In the genomic region with DNA sequence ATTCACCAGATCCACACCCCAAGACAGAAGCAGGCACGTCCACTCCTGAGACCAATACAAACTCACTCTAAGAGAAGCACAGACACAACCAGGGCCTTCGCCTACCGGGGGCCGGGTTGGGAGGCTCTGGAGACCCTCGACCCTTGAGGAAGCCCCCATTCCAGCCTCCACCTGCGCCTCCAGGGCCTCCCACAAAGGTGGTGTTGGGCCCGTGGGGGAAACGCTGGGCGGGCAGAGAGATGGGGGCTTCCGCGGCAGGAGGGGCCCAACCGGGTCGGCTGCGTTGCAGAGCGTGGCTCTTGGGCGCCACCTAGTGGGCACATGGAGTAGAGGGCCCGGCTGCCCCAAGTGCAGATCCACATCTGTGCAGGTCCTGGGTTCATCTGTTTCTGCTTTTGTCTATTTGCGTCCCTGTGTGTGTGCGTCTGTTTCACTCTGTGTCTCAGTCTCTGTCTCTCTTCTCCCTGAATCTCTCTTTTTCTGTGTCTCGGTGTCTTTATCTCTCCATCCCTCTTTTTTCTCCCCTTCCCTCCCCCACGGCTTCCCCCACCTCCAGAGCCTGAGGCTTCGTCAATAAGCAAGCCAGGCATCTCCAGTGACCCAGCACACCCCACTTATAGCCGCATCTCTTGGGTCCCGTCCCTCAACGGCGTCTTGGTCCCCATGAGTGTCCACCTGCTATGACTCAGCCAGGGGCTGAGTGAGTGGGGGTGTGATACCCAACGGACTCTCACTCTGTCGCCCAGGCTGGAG, we compare ENCODE assay signal across 8 cellular contexts. TPM values are rescaled to one million over a fixed set of nuclear protein-coding genes. Genes with fewer than 3 reads are reported as not detected.
DNase-seq lines count a peak whose midpoint lies in the region; ATAC-seq and TF ChIP-seq lines count a peak whose summit lies in the region.

No MANE protein-coding gene starts in this region.

- H4K91ac ChIP-seq in trophoblast cell (ENCODE audit: low read depth, low read length), result no peak overlapping the region

- H3K4ac ChIP-seq in trophoblast cell (ENCODE audit: low read depth, low read length), result no peak overlapping the region

- H3K9ac ChIP-seq in HUES6 (ENCODE audit: low read length) (peak overlapping the region; percentile 3), trophoblast cell (ENCODE audit: low read length) (no peak overlapping the region)

- no peak overlapping the region for H3K23ac ChIP-seq in trophoblast cell (ENCODE audit: low read length)

- no peak overlapping the region for H2BK120ac ChIP-seq in trophoblast cell (ENCODE audit: insufficient read depth, low read length, poor library complexity)

- TF ChIP-seq CTCF in gastroesophageal sphincter (IDR thresholded peaks at IDR 0.05) (peak in 3 of 4 experiments; percentile 84 to 99 (median 91)), upper lobe of left lung (IDR thresholded peaks at IDR 0.05) (peak; percentile 83 to 98 (median 92))

- peak overlapping the region; percentile 28 for H3K4me3 ChIP-seq in HUES6 (ENCODE audit: low read depth, low read length)
- H3K4me3 ChIP-seq in SJSA1, result no peak overlapping the region
- H3K4me3 ChIP-seq in gastroesophageal sphincter, result no peak overlapping the region
- no peak overlapping the region for H3K4me3 ChIP-seq in trophoblast cell (ENCODE audit: low read depth, low read length)
- peak overlapping the region in 2 of 4 donors; percentile 22 to 30 for H3K4me3 ChIP-seq in upper lobe of left lung

- no peak overlapping the region for H4K12ac ChIP-seq in trophoblast cell (ENCODE audit: low read depth, low read length)

- H3K9me3 ChIP-seq in HUES6 (ENCODE audit: control insufficient read depth, insufficient read depth, low read depth, low read length) (no peaks in the 10 kb centered on the region), SJSA1 (replicated peaks) (no peaks in the 10 kb centered on the region), gastroesophageal sphincter (no peaks in the 10 kb centered on the region), trophoblast cell (ENCODE audit: insufficient read depth, low read depth, low read length) (no peaks in the 10 kb centered on the region), upper lobe of left lung (no peaks in the 10 kb centered on the region)

- H3K4me2 ChIP-seq in trophoblast cell (ENCODE audit: low read length), result peak overlapping the region; percentile 49

- H4K8ac ChIP-seq in trophoblast cell (ENCODE audit: low read depth, low read length), result peak overlapping the region; percentile 68

- TF ChIP-seq POLR2A in gastroesophageal sphincter (IDR thresholded peaks at IDR 0.05) (no peak), upper lobe of left lung (IDR thresholded peaks at IDR 0.05) (no peak)

- no peak overlapping the region for H2BK12ac ChIP-seq in trophoblast cell (ENCODE audit: low read length)

- no peak overlapping the region for H2AFZ ChIP-seq in trophoblast cell (ENCODE audit: insufficient read depth, low read length, poor library complexity)

- H3K18ac ChIP-seq in trophoblast cell (ENCODE audit: low read length), result no peak overlapping the region

- H3K27ac ChIP-seq in HUES6 (ENCODE audit: low read depth, low read length) (no peak overlapping the region), SJSA1 (no peak overlapping the region), gastroesophageal sphincter (no peak overlapping the region), trophoblast cell (ENCODE audit: low read depth, low read length) (no peak overlapping the region), upper lobe of left lung (no peak overlapping the region)

- ATAC-seq in gastroesophageal sphincter (peak; percentile 66), upper lobe of left lung (ENCODE audit: low FRiP score in 2 of 2) (peak; percentile 87 to 93), HG03108 (IDR thresholded peaks at IDR 0.05; ENCODE audit: unreplicated experiment) (no peak)

- H3K79me2 ChIP-seq in trophoblast cell (ENCODE audit: control insufficient read depth, insufficient read depth, low read length, poor library complexity), result no peaks in the 10 kb centered on the region

- TF ChIP-seq EP300 in gastroesophageal sphincter (IDR thresholded peaks at IDR 0.05) (no peak), upper lobe of left lung (IDR thresholded peaks at IDR 0.05) (no peak)

- 9 to 42% methylated on average over 5 to 13 of the region's 28 CpGs for WGBS in gastroesophageal sphincter (ENCODE audit: low coverage in 1 of 2), 2 donors
- WGBS in trophoblast cell (ENCODE audit: extremely low coverage, insufficient coverage, insufficient read length), result no CpG with 5 or more reads among the region's 28 CpGs
- 27 to 29% methylated on average over 23 to 28 of the region's 28 CpGs for whole genome bisulfite sequencing in upper lobe of left lung, 2 donors

- no peak overlapping the region for H3K14ac ChIP-seq in trophoblast cell (ENCODE audit: low read length)

- H3K79me1 ChIP-seq in trophoblast cell (ENCODE audit: low read length), result peaks cover 1% of the 10 kb centered on the region

- H3K4me1 ChIP-seq in HUES6 (ENCODE audit: control insufficient read depth, insufficient read depth, low read length), result peaks cover 11% of the 10 kb centered on the region; the same call in 1 of the 2 replicates
- H3K4me1 ChIP-seq in SJSA1 (replicated peaks), result peaks cover 33% of the 10 kb centered on the region
- H3K4me1 ChIP-seq in gastroesophageal sphincter, result peaks cover 0 to 8% (median 5%) of the 10 kb centered on the region in 3 donors
- H3K4me1 ChIP-seq in trophoblast cell (ENCODE audit: control insufficient read depth in 1 of 2, insufficient read depth in 2 of 2, low read length in 2 of 2), result peaks cover 0 to 5% of the 10 kb centered on the region in 2 experiments
- peaks cover 2 to 8% (median 5%) of the 10 kb centered on the region in 4 donors for H3K4me1 ChIP-seq in upper lobe of left lung

- DNase-seq in COLO668 (lab: John Stamatoyannopoulos, UW; ENCODE audit: unreplicated experiment) (peak; percentile 79), SJSA1 (ENCODE audit: low read depth in 1 of 2, low spot score in 2 of 2) (peak; percentile 47 to 67), trophoblast cell (peak; percentile 55 to 85), upper lobe of left lung (peak; percentile 59 to 89)
- DNase-seq in activated effector memory CD4-positive, alpha-beta T cell treated with anti-CD3 and anti-CD28 coated beads, Interleukin-2, amount 50 U/mL, for 16 hours, result peak; percentile 90

- H3K36me3 ChIP-seq in HUES6 (ENCODE audit: control insufficient read depth, insufficient read depth, low read length) (no peaks in the 10 kb centered on the region), SJSA1 (peaks cover 8% of the 10 kb centered on the region; the same call in 1 of the 2 replicates), gastroesophageal sphincter (peaks cover 0 to 25% of the 10 kb centered on the region in 2 donors), trophoblast cell (ENCODE audit: control insufficient read depth in 1 of 2, insufficient read depth in 2 of 2, low read length in 2 of 2) (peaks cover 5 to 7% of the 10 kb centered on the region in 2 experiments), upper lobe of left lung (peaks cover 0 to 16% (median 5%) of the 10 kb centered on the region in 4 donors)

- no peak overlapping the region for H2AK5ac ChIP-seq in trophoblast cell (ENCODE audit: low read length)

- no peak overlapping the region for H2BK5ac ChIP-seq in trophoblast cell (ENCODE audit: low read depth, low read length, poor library complexity)

- H3K27me3 ChIP-seq in HUES6 (ENCODE audit: control insufficient read depth, insufficient read depth, low read length) (no peaks in the 10 kb centered on the region), SJSA1 (replicated peaks) (no peaks in the 10 kb centered on the region), gastroesophageal sphincter (no peaks in the 10 kb centered on the region), trophoblast cell (ENCODE audit: insufficient read depth, low read length) (no peaks in the 10 kb centered on the region), upper lobe of left lung (no peaks in the 10 kb centered on the region)

RNA-seq across cellular contexts. Expression of a gene that starts 10.5 kb away (rescaled TPM):
- not detected in 2 replicates for total RNA-seq in SJSA1 (2014; rRNA removed; shearing (Covaris generic))
- under 1 TPM; 0.35 to 0.64 (median 0.44) TPM for total RNA-seq in gastroesophageal sphincter
- polyA plus RNA-seq in trophoblast cell (2013), result 72.9 and 77.9 TPM in 2 replicates
- 10 to 100 TPM in 1 of 6 donors, 1 to 10 TPM in 5; 3.1 to 12.8 (median 4.3) TPM for total RNA-seq in upper lobe of left lung

RNA-seq across cellular contexts. Expression of a gene that starts 44.3 kb away (rescaled TPM):
- total RNA-seq in SJSA1 (2014; rRNA removed; shearing (Covaris generic)), result 24.1 and 25.8 TPM in 2 replicates
- total RNA-seq in gastroesophageal sphincter (10 to 100 TPM; 25.3 to 81.6 (median 41.6) TPM), upper lobe of left lung (100 to 1,000 TPM in 2 of 6 donors, 10 to 100 TPM in 4; 41.8 to 273 (median 94.5) TPM)
- 31.8 and 32.5 TPM in 2 replicates for polyA plus RNA-seq in trophoblast cell (2013)

RNA-seq across cellular contexts. Expression of a gene that starts 44.6 kb away (rescaled TPM):
- 41.0 and 70.9 TPM in 2 replicates for total RNA-seq in SJSA1 (2014; rRNA removed; shearing (Covaris generic))
- 10 to 100 TPM; 39.7 to 73.6 (median 65.2) TPM for total RNA-seq in gastroesophageal sphincter
- polyA plus RNA-seq in trophoblast cell (2013), result 75.5 and 76.6 TPM in 2 replicates
- 100 to 1,000 TPM in 3 of 6 donors, 10 to 100 TPM in 3; 66.4 to 524 (median 113) TPM for total RNA-seq in upper lobe of left lung
